Comparison of ENCODE assay signal across 1 cellular context in genomic region chr14:77376771-77377501, GRCh38.
A peak's percentile ranks its signal among the peaks of the same experiment; 100 is the strongest.
TF ChIP-seq lines count a peak whose summit lies in the region.

Gene SAMD15, plus strand, starts transcription at chr14:77377379. Its CDS starts 40 bp downstream, at chr14:77377419.
Gene TMED8, minus strand, starts transcription at chr14:77377094. Its CDS starts 41 bp downstream, at chr14:77377053.

TF ChIP-seq in K562, 482 proteins besides CTCF, POLR2A, EP300 and RAD21 (continued from another document):
- peak; percentile 89 for TF ChIP-seq ZFX (CRISPR knock-in tag; IDR thresholded peaks at IDR 0.05)
- 0 out of 2 replicates have a peak, but pooled peaks have one; percentile 16 for TF ChIP-seq MYC (IDR thresholded peaks at IDR 0.05; ENCODE audit: low read depth, low read length)
- TF ChIP-seq MYC (CRISPR knock-in tag; IDR thresholded peaks at IDR 0.05; ENCODE audit: borderline replicate concordance, low read depth): no peak
- TF ChIP-seq CBX1 (IDR thresholded peaks at IDR 0.05; ENCODE audit: low read depth): no peak
- TF ChIP-seq ID3 (CRISPR knock-in tag; IDR thresholded peaks at IDR 0.05): no peak
- TF ChIP-seq ID3 (tag; IDR thresholded peaks at IDR 0.05): no peak
- no peak for TF ChIP-seq ZFP1 (CRISPR knock-in tag; IDR thresholded peaks at IDR 0.05)
- 0 out of 2 replicates have a peak, but pooled peaks have one; percentile 14 for TF ChIP-seq GATAD2B (IDR thresholded peaks at IDR 0.05; ENCODE audit: borderline replicate concordance)
- TF ChIP-seq ZSCAN29 (IDR thresholded peaks at IDR 0.05): no peak
- TF ChIP-seq MCM7 (IDR thresholded peaks at IDR 0.05): no peak
- TF ChIP-seq RBM22 (IDR thresholded peaks at IDR 0.05; ENCODE audit: low read depth, low read length, poor library complexity, severe bottlenecking): no peak
- TF ChIP-seq RAD51 (IDR thresholded peaks at IDR 0.05; ENCODE audit: borderline replicate concordance, low read depth): no peak
- TF ChIP-seq ILK (tag; IDR thresholded peaks at IDR 0.05; ENCODE audit: borderline replicate concordance, low read depth): no peak
- TF ChIP-seq UBTF (IDR thresholded peaks at IDR 0.05; ENCODE audit: borderline replicate concordance in 1 of 2, low read depth in 2 of 2, low read length in 2 of 2): 0 out of 4 replicates have a peak, but pooled peaks of 1 of the 2 experiments have one; percentile 30
- no peak for TF ChIP-seq MEF2D (tag; conservative IDR thresholded peaks at IDR 0.05; ENCODE audit: low read depth)
- TF ChIP-seq KLF1 (tag; IDR thresholded peaks at IDR 0.05): no peak
- TF ChIP-seq ZNF121 (CRISPR knock-in tag; conservative IDR thresholded peaks at IDR 0.05): no peak
- TF ChIP-seq RBBP5 (IDR thresholded peaks at IDR 0.05; ENCODE audit: borderline replicate concordance, insufficient read depth, low read length, poor library complexity, severe bottlenecking): peak; percentile 32
- no peak for TF ChIP-seq DACH1 (IDR thresholded peaks at IDR 0.05; ENCODE audit: partially characterized antibody)
- TF ChIP-seq HNRNPUL1 (IDR thresholded peaks at IDR 0.05; ENCODE audit: low read length): no peak
- TF ChIP-seq POLR2G (IDR thresholded peaks at IDR 0.05; ENCODE audit: low read depth, low read length): peak; percentile 83
- 0 out of 2 replicates have a peak, but pooled peaks have one; percentile 35 for TF ChIP-seq HDAC2 (IDR thresholded peaks at IDR 0.05)
- peak; percentile 55 for TF ChIP-seq NCOA1 (IDR thresholded peaks at IDR 0.05; ENCODE audit: low read depth)
- TF ChIP-seq HDAC1 (IDR thresholded peaks at IDR 0.05): peak in 1 of 2 experiments; percentile 81; a peak in 2 of 4 replicates
- TF ChIP-seq SP2 (IDR thresholded peaks at IDR 0.05; ENCODE audit: extremely low read depth, low read depth, low read length, poor library complexity, severe bottlenecking): no peak
